15 cellular contexts compared by ENCODE assay signal in the genomic region with DNA sequence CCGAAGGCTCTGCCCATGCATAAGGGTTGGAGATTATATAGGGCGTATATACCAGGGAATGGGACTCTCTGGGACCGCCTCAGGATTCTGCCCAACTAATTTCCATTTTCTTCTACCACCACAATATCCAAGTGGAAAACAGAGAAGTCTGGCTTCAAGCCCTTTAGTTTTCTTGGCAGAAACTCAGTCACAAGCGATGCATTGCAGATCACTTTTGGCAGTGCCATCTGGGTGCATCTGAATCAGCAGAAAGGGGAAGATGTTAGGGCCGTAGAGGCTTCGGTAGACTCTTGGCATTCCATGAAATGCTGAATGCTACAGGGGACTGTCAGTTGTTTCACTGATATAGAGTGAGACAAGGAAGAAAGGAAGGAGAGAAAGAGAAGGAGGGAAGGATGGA.
"Had no signal": no experiment of that assay in that cellular context is flagged by ENCODE, and none has a peak within 500 bp of the region (broad histone marks: within the 10 kb centered on the region; RNA-seq: fewer than 3 reads in every experiment).

No MANE protein-coding gene starts in this region.

- H3K27ac Mint-ChIP-seq: naive thymus-derived CD4-positive, alpha-beta T cell; nephron progenitor cell; stimulated activated naive B cell treated with anti-CD40 and anti-IgM and Interleukin-4, amounts not matched to agents 10 μg/mL and 1 μg/mL and 100 μg/mL, for 72 hours; stimulated activated naive CD8-positive, alpha-beta T cell treated with anti-CD3 and anti-CD28 coated beads, Interleukin-15, amount 100 ng/mL, for 72 hours had no signal

- DNase-seq: central memory CD4-positive, alpha-beta T cell; effector memory CD4-positive, alpha-beta T cell; foreskin keratinocyte; heart left ventricle; hippocampal formation; left ventricle myocardium inferior; lower lobe of right lung; mesenchymal stem cell; naive thymus-derived CD4-positive, alpha-beta T cell; nephron progenitor cell; stimulated activated CD4-positive, alpha-beta T cell treated with anti-CD3 and anti-CD28 coated beads, Interleukin-2, amount 100 ng/mL, for 24 hours; stimulated activated CD4-positive, alpha-beta T cell treated with anti-CD3 and anti-CD28 coated beads, Interleukin-4, amount 100 ng/mL, for 4 hours; stimulated activated naive B cell treated with anti-CD40 and anti-IgM and Interleukin-4, amounts not matched to agents 10 μg/mL and 1 μg/mL and 100 μg/mL, for 72 hours; stimulated activated naive CD8-positive, alpha-beta T cell treated with anti-CD3 and anti-CD28 coated beads, Interleukin-15, amount 100 ng/mL, for 72 hours; transverse colon had no signal

- H3K27me3 Mint-ChIP-seq: stimulated activated naive CD8-positive, alpha-beta T cell treated with anti-CD3 and anti-CD28 coated beads, Interleukin-15, amount 100 ng/mL, for 72 hours had no signal

- H3K4me3 Mint-ChIP-seq: naive thymus-derived CD4-positive, alpha-beta T cell; nephron progenitor cell; stimulated activated naive B cell treated with anti-CD40 and anti-IgM and Interleukin-4, amounts not matched to agents 10 μg/mL and 1 μg/mL and 100 μg/mL, for 72 hours; stimulated activated naive CD8-positive, alpha-beta T cell treated with anti-CD3 and anti-CD28 coated beads, Interleukin-15, amount 100 ng/mL, for 72 hours had no signal

- H3K4me1 Mint-ChIP-seq: nephron progenitor cell; stimulated activated naive B cell treated with anti-CD40 and anti-IgM and Interleukin-4, amounts not matched to agents 10 μg/mL and 1 μg/mL and 100 μg/mL, for 72 hours; stimulated activated naive CD8-positive, alpha-beta T cell treated with anti-CD3 and anti-CD28 coated beads, Interleukin-15, amount 100 ng/mL, for 72 hours had no signal
